In genomic region chr12:14959916-14960315, GRCh38 we compare ENCODE assay signal across 12 cellular contexts. TPM values are rescaled to one million over a fixed set of nuclear protein-coding genes. Genes with fewer than 3 reads are reported as not detected.
A peak's percentile ranks its signal among the peaks of the same experiment; 100 is the strongest.
DNase-seq lines count a peak whose midpoint lies in the region; ATAC-seq and TF ChIP-seq lines count a peak whose summit lies in the region.
"Had no signal": no experiment of that assay in that cellular context is flagged by ENCODE, and none has a peak within 500 bp of the region (broad histone marks: within the 10 kb centered on the region; RNA-seq: fewer than 3 reads in every experiment).

No MANE protein-coding gene starts in this region.

- intact Hi-C loops in prostate gland (cut with DNase I): no loop called here

- H3K4me2 ChIP-seq in DND-41 (ENCODE audit: insufficient read depth, low read length): peak overlapping the region; percentile 89

- H3K27ac ChIP-seq in DND-41 (ENCODE audit: low read length) (peak overlapping the region; percentile 87), coronary artery (peak overlapping the region; percentile 35 to 87), prostate gland (peak overlapping the region; percentile 13 to 17)

- H3K4me3 ChIP-seq in DND-41 (ENCODE audit: low read depth in 1 of 2, low read length in 2 of 2): peak overlapping the region; percentile 41 to 77
- H3K4me3 ChIP-seq in NB4 (ENCODE audit: low read depth, low read length): peak overlapping the region; percentile 98
- peak overlapping the region; percentile 63 for H3K4me3 ChIP-seq in coronary artery
- H3K4me3 ChIP-seq in prostate gland: no peak overlapping the region

- H3K4me1 ChIP-seq in DND-41 (ENCODE audit: insufficient read depth, low read length) (peaks cover 86% of the 10 kb centered on the region), prostate gland (replicated peaks) (peaks cover 2% of the 10 kb centered on the region)

- H3K27me3 ChIP-seq in DND-41 (ENCODE audit: insufficient read depth, low read length, poor library complexity) (no peaks in the 10 kb centered on the region), prostate gland (replicated peaks; ENCODE audit: insufficient read depth) (no peaks in the 10 kb centered on the region)

- peaks cover 44% of the 10 kb centered on the region for H3K36me3 ChIP-seq in DND-41 (ENCODE audit: insufficient read depth, low read length)
- no peaks in the 10 kb centered on the region for H3K36me3 ChIP-seq in prostate gland

- TF ChIP-seq POLR2A in NB4 (IDR thresholded peaks at IDR 0.05; ENCODE audit: extremely low read depth, insufficient read length): no peak
- TF ChIP-seq POLR2A in prostate gland (IDR thresholded peaks at IDR 0.05): no peak

- TF ChIP-seq CTCF in DND-41 (IDR thresholded peaks at IDR 0.05; ENCODE audit: borderline replicate concordance, extremely low read depth, low read length, poor library complexity, severe bottlenecking) (no peak), NB4 (IDR thresholded peaks at IDR 0.05; ENCODE audit: low read depth, low read length) (no peak), coronary artery (IDR thresholded peaks at IDR 0.05) (no peak), prostate gland (IDR thresholded peaks at IDR 0.05) (no peak)

- WGBS in prostate gland: 87% methylated on average over 3 of the region's 3 CpGs

- ATAC-seq in DND-41 (ENCODE audit: insufficient read depth, low read depth): no peak
- ATAC-seq in GM21717 (IDR thresholded peaks at IDR 0.05; ENCODE audit: unreplicated experiment): no peak

- H3K79me2 ChIP-seq in DND-41 (ENCODE audit: insufficient read depth, low read length): peaks cover 96% of the 10 kb centered on the region

- H4K20me1 ChIP-seq in DND-41 (ENCODE audit: insufficient read depth, low read length): peaks cover 29% of the 10 kb centered on the region

- H3K9me3 ChIP-seq in DND-41 (ENCODE audit: insufficient read depth, low read length, severe bottlenecking) (no peaks in the 10 kb centered on the region), prostate gland (no peaks in the 10 kb centered on the region)

- DNase-seq in DND-41: no peak
- DNase-seq in NB4 (ENCODE audit: low read depth): no peak
- no peak for DNase-seq in coronary artery (ENCODE audit: low spot score)
- no peak for DNase-seq in prostate gland (ENCODE audit: low spot score)
- DNase-seq in HT-29 (ENCODE audit: low spot score): no peak
- DNase-seq in NCI-H1048 (lab: John Stamatoyannopoulos, UW): no peak
- DNase-seq in NCI-H226: no peak
- DNase-seq: EL, left colon, NCI-H1694, SHP77 had no signal

- peak overlapping the region; percentile 78 for H3K9ac ChIP-seq in DND-41 (ENCODE audit: low read depth, low read length)

- H2AFZ ChIP-seq in DND-41 (ENCODE audit: low read depth, low read length): no peak overlapping the region

RNA-seq across cellular contexts. Expression of gene ARHGDIB, which starts 1.5 kb away (rescaled TPM):
- 10 to 100 TPM; 40.2 to 65.9 TPM for total RNA-seq in prostate gland
- 42.2 and 46.1 TPM in 2 replicates for total RNA-seq in HT-29 (2014; rRNA removed; shearing (Covaris generic))

RNA-seq across cellular contexts. Expression of gene PDE6H, which starts 12.9 kb away (rescaled TPM):
- not detected for total RNA-seq in prostate gland
- total RNA-seq in HT-29 (2014; rRNA removed; shearing (Covaris generic)): not detected in 2 replicates
- total RNA-seq: left colon had no signal

RNA-seq across cellular contexts. Expression of gene ERP27, which starts 21.6 kb away (rescaled TPM):
- total RNA-seq in prostate gland: 1 to 10 TPM in 1 of 2 donors, under 1 TPM in 1; 0.57 to 2.3 TPM
- total RNA-seq in HT-29 (2014; rRNA removed; shearing (Covaris generic)): 0.28 and 0.37 TPM in 2 replicates

Comparison
In these comparisons a context has a peak if more than half of its experiments do, and no peak if none do; other contexts are left out.
1. H3K27ac ChIP-seq: peak in every context shown above with its lines; median percentile 87 in DND-41; 61 in coronary artery; 15 in prostate gland.
2. H3K4me3 ChIP-seq: peak in DND-41 (2 of 2), NB4 (single experiment) and coronary artery (single experiment); none in prostate gland (0 of 2).